ENCODE assay signal across 8 cellular contexts in genomic region chr3:66407281-66408218, GRCh38.
DNase-seq lines count a peak whose midpoint lies in the region; ATAC-seq, FAIRE-seq and TF ChIP-seq lines count a peak whose summit lies in the region.

No MANE protein-coding gene starts in this region.

- H3K36me3 Mint-ChIP-seq in central memory CD8-positive, alpha-beta T cell (ENCODE audit: insufficient read depth): peaks cover 26% of the 10 kb centered on the region

- peak; percentile 72 for FAIRE-seq in HepG2 (lab: Jason Lieb, UNC)

- H3K9ac ChIP-seq in HepG2 (ENCODE audit: insufficient read depth, low read depth, low read length): no peak overlapping the region

- peak; percentile 98 for TF ChIP-seq RAD21 in HepG2 (CRISPR knock-in tag; IDR thresholded peaks at IDR 0.05)

- H3K4me3 Mint-ChIP-seq in central memory CD8-positive, alpha-beta T cell: no peak overlapping the region

- peak; percentile 22 for DNase-seq in COR-L47 (lab: John Stamatoyannopoulos, UW)
- DNase-seq in HT-29 (ENCODE audit: low spot score): peak; percentile 69
- peak; percentile 61 for DNase-seq in activated CD4-positive, alpha-beta T cell treated with anti-CD3 and anti-CD28 coated beads for 1 hour
- peak; percentile 64 to 74 for DNase-seq in central memory CD8-positive, alpha-beta T cell (ENCODE audit: low spot score in 2 of 2)
- DNase-seq in HepG2 (ENCODE audit: low spot score): peak; percentile 48
- peak; percentile 61 for DNase-seq in stimulated activated CD8-positive, alpha-beta memory T cell treated with anti-CD3 and anti-CD28 coated beads, Interleukin-12 subunit alpha, Interleukin-12 subunit beta, amount 100 ng/mL, for 1 hour (ENCODE audit: low read depth)
- no peak for DNase-seq in occipital lobe (lab: John Stamatoyannopoulos, UW)

- H3K36me3 ChIP-seq in HepG2 (replicated peaks in 1 of 2; ENCODE audit: control insufficient read depth in 1 of 2, insufficient read depth in 2 of 2, low read length in 2 of 2): peaks cover 34 to 81% of the 10 kb centered on the region in 2 experiments

- H3K27ac Mint-ChIP-seq in central memory CD8-positive, alpha-beta T cell (ENCODE audit: low read depth): no peak overlapping the region

- intact Hi-C loops in HepG2 (cut with micrococcal nuclease; ENCODE audit: unreplicated experiment): loop anchor here (1.0 to 5.0 kb wide), 3 partner anchors 75 to 409 kb away; no protein-coding TSS in a partner anchor

- H3K27ac ChIP-seq in HepG2 (ENCODE audit: extremely low read length, insufficient read depth, low read length): no peak overlapping the region

- in situ Hi-C loops in HepG2 (cut with HindIII; ENCODE audit: extremely low pct_ligation_motif_present, low pct_unique_long_range_greater_than_20kb): loop anchor here (5.0 kb wide), 2 partner anchors 90 to 410 kb away; no protein-coding TSS in a partner anchor

- BruUV-seq in HepG2 (replicated peaks; lab: Mats Ljungman, UMichigan): no TSS peak

- no peaks in the 10 kb centered on the region for H3K27me3 ChIP-seq in HepG2 (ENCODE audit: control insufficient read depth in 1 of 2, insufficient read depth in 2 of 2, low read length in 2 of 2)

- CTCF ChIA-PET in HepG2 (lab: Yijun Ruan, JAX; ENCODE audit: low intra/inter-chr PET ratio, low total read pairs): interaction anchor here (0.9 to 2.2 kb wide), 3 partner anchors 131 to 415 kb away, joined by 4 to 13 read pairs (median 4); no protein-coding TSS in a partner anchor

- ATAC-seq in GM19395 (IDR thresholded peaks at IDR 0.05; ENCODE audit: unreplicated experiment) (peak; percentile 89), HepG2 (peak; percentile 92)
- ATAC-seq in central memory CD8-positive, alpha-beta T cell (replicated peaks; ENCODE audit: extremely low read depth, poor library complexity, severe bottlenecking): peak; percentile 83

- no peaks in the 10 kb centered on the region for H3K9me3 ChIP-seq in HepG2 (ENCODE audit: low read length)

- H3K79me2 ChIP-seq in HepG2 (ENCODE audit: insufficient read depth, low read length): no peaks in the 10 kb centered on the region

- TF ChIP-seq EP300 in HepG2 (IDR thresholded peaks at IDR 0.05; ENCODE audit: low read depth in 2 of 2, low read length in 2 of 2) (no peak), HepG2 (CRISPR knock-in tag; IDR thresholded peaks at IDR 0.05; ENCODE audit: borderline replicate concordance) (no peak)

- H3K27me3 Mint-ChIP-seq in central memory CD8-positive, alpha-beta T cell: no peaks in the 10 kb centered on the region

- no peak overlapping the region for H2AFZ ChIP-seq in HepG2 (ENCODE audit: low read length)

- H3K9me3 Mint-ChIP-seq in central memory CD8-positive, alpha-beta T cell: no peaks in the 10 kb centered on the region

- H3K4me1 ChIP-seq in HepG2 (ENCODE audit: insufficient read depth, low read length): peaks cover 9% of the 10 kb centered on the region

- H3K4me1 Mint-ChIP-seq in central memory CD8-positive, alpha-beta T cell: peaks cover 4% of the 10 kb centered on the region

- WGBS in HepG2 (ENCODE audit: low lambda C conversion rate): 90% methylated on average over 8 of the region's 23 CpGs

- no peak overlapping the region for H3K4me2 ChIP-seq in HepG2 (ENCODE audit: low read depth, low read length)

- H4K20me1 ChIP-seq in HepG2 (ENCODE audit: insufficient read depth, low read length): no peaks in the 10 kb centered on the region

- no peak overlapping the region for H3K4me3 ChIP-seq in HepG2 (replicated peaks in 1 of 3; ENCODE audit: insufficient read depth in 1 of 3, low read depth in 2 of 3, low read length in 3 of 3)

- POLR2A ChIA-PET in HepG2 (lab: Yijun Ruan, JAX): interaction anchor here (1.1 kb wide), 1 partner anchor 397 kb away, joined by 3 read pairs; no protein-coding TSS in a partner anchor

- no peak for TF ChIP-seq POLR2A in HepG2 (IDR thresholded peaks at IDR 0.05; ENCODE audit: insufficient read depth in 1 of 2, low read depth in 2 of 2, low read length in 2 of 2)

- peak; percentile 96 for TF ChIP-seq CTCF in HepG2 (CRISPR knock-in tag; IDR thresholded peaks at IDR 0.05)

TF ChIP-seq in HepG2, 621 proteins besides CTCF, POLR2A, EP300 and RAD21 (continues in another document):
- TF ChIP-seq NCOA1 (CRISPR knock-in tag; IDR thresholded peaks at IDR 0.05) (no peak), SOX13 (IDR thresholded peaks at IDR 0.05) (no peak), SOX13 (CRISPR knock-in tag; conservative IDR thresholded peaks at IDR 0.05 in 1 of 2, IDR thresholded peaks at IDR 0.05 in 1 of 2) (0 out of 4 replicates have a peak, but pooled peaks of 1 of the 2 experiments have one; percentile 16), ZNF362 (CRISPR knock-in tag; IDR thresholded peaks at IDR 0.05; ENCODE audit: borderline replicate concordance) (peak; percentile 46; the same call in 1 of the 2 replicates), ATF7 (IDR thresholded peaks at IDR 0.05) (no peak), ATF7 (CRISPR knock-in tag; IDR thresholded peaks at IDR 0.05) (no peak), ZKSCAN5 (CRISPR knock-in tag; IDR thresholded peaks at IDR 0.05) (no peak), ZNF407 (CRISPR knock-in tag; IDR thresholded peaks at IDR 0.05; ENCODE audit: not compliant biosample characterization) (no peak), MTA1 (CRISPR knock-in tag; IDR thresholded peaks at IDR 0.05; ENCODE audit: borderline replicate concordance) (0 out of 2 replicates have a peak, but pooled peaks have one; percentile 16)
